15 cellular contexts compared by ENCODE assay signal in the genomic region with DNA sequence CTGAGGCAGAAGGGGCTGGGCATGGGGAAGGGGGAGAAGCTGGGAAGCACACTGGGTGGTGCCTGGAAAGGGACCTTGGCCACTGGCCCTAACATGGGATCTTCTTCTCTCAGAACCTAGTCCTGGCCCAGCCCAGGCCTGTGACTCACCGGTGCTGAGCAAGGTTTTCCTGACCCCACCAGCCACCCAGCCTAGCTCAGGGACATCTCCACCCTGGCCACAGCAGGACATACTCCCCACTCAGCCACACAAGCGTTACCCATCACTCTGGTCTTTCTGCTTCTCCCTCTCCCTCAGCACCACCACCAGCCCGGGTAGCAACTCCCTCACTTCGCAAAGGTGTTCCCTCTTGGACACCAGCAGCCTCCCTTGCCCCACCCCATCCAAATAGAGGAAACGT. TPM values are rescaled to one million over a fixed set of nuclear protein-coding genes. Genes with fewer than 3 reads are reported as not detected.
A peak's percentile ranks its signal among the peaks of the same experiment; 100 is the strongest.
DNase-seq lines count a peak whose midpoint lies in the region; ATAC-seq and TF ChIP-seq lines count a peak whose summit lies in the region.
"Had no signal": no experiment of that assay in that cellular context is flagged by ENCODE, and none has a peak within 500 bp of the region (broad histone marks: within the 10 kb centered on the region; RNA-seq: fewer than 3 reads in every experiment).

No MANE protein-coding gene starts in this region.

- ATAC-seq in left cardiac atrium: peak in 1 of 2 donors; percentile 58
- ATAC-seq in natural killer cell: no peak
- no peak for ATAC-seq in GM19397 (IDR thresholded peaks at IDR 0.05; ENCODE audit: unreplicated experiment)
- no peak for ATAC-seq in GM21390 (IDR thresholded peaks at IDR 0.05; ENCODE audit: unreplicated experiment)
- ATAC-seq: activated CD4-positive, alpha-beta T cell treated with anti-CD3 and anti-CD28 coated beads for 36 hours had no signal

- H3K27ac Mint-ChIP-seq in osteocyte (ENCODE audit: unreplicated experiment) (peak overlapping the region; percentile 61), natural killer cell (no peak overlapping the region)
- H3K27ac Mint-ChIP-seq: activated CD4-positive, alpha-beta T cell treated with anti-CD3 and anti-CD28 coated beads for 36 hours; activated T-cell treated with anti-CD3 and anti-CD28 coated beads, Interleukin-2, amount 50 U/mL, for 24 hours; CD4-positive, CD25-positive, alpha-beta regulatory T cell; neural progenitor cell had no signal

- H3K4me1 ChIP-seq in adrenal gland (replicated peaks in 1 of 2) (peaks cover 31 to 50% of the 10 kb centered on the region in 2 donors), urinary bladder (ENCODE audit: insufficient read depth) (no peaks in the 10 kb centered on the region)

- peak overlapping the region; percentile 11 to 94 (median 78) for H3K27ac ChIP-seq in adrenal gland
- H3K27ac ChIP-seq in urinary bladder (ENCODE audit: low read depth): peak overlapping the region; percentile 42
- H3K27ac ChIP-seq: neural progenitor cell had no signal

- H3K9me3 ChIP-seq in adrenal gland (replicated peaks in 1 of 3): no peaks in the 10 kb centered on the region

- TF ChIP-seq POLR2A in adrenal gland (IDR thresholded peaks at IDR 0.05): peak in 1 of 2 donors; percentile 30

- H3K27me3 Mint-ChIP-seq in osteocyte (ENCODE audit: unreplicated experiment) (no peaks in the 10 kb centered on the region), natural killer cell (ENCODE audit: low read depth in 2 of 2) (no peaks in the 10 kb centered on the region)
- H3K27me3 Mint-ChIP-seq: activated CD4-positive, alpha-beta T cell treated with anti-CD3 and anti-CD28 coated beads for 36 hours; CD4-positive, CD25-positive, alpha-beta regulatory T cell had no signal

- no peak for TF ChIP-seq CTCF in adrenal gland (IDR thresholded peaks at IDR 0.05)
- no peak for TF ChIP-seq CTCF in osteocyte (IDR thresholded peaks at IDR 0.05)
- TF ChIP-seq CTCF in natural killer cell (IDR thresholded peaks at IDR 0.05): no peak

- peaks cover 24% of the 10 kb centered on the region for H3K4me1 Mint-ChIP-seq in osteocyte (ENCODE audit: unreplicated experiment)
- H3K4me1 Mint-ChIP-seq in natural killer cell: no peaks in the 10 kb centered on the region
- H3K4me1 Mint-ChIP-seq: activated CD4-positive, alpha-beta T cell treated with anti-CD3 and anti-CD28 coated beads for 36 hours had no signal

- intact Hi-C loops in adrenal gland (cut with DNase I): loop anchor here in 1 of 2 donors (10.0 kb wide), 1 partner anchor 45 kb away; no protein-coding TSS in a partner anchor
- intact Hi-C loops in left cardiac atrium (cut with DNase I): no loop called here
- intact Hi-C loops in natural killer cell (cut with micrococcal nuclease): no loop called here

- no peak overlapping the region for H3K4me3 ChIP-seq in adrenal gland
- no peak overlapping the region for H3K4me3 ChIP-seq in urinary bladder (ENCODE audit: low read depth, low read length)
- H3K4me3 ChIP-seq: neural progenitor cell had no signal

- peaks cover 12% of the 10 kb centered on the region for H3K36me3 Mint-ChIP-seq in osteocyte (ENCODE audit: unreplicated experiment)
- no peaks in the 10 kb centered on the region for H3K36me3 Mint-ChIP-seq in natural killer cell
- H3K36me3 Mint-ChIP-seq: CD4-positive, CD25-positive, alpha-beta regulatory T cell; neural progenitor cell had no signal

- H3K36me3 ChIP-seq in adrenal gland (replicated peaks in 1 of 2): peaks cover 0 to 12% of the 10 kb centered on the region in 2 donors
- H3K36me3 ChIP-seq in urinary bladder (ENCODE audit: insufficient read depth): no peaks in the 10 kb centered on the region
- H3K36me3 ChIP-seq: neural progenitor cell had no signal

- no peak overlapping the region for H3K4me3 Mint-ChIP-seq in osteocyte (ENCODE audit: unreplicated experiment)
- no peak overlapping the region for H3K4me3 Mint-ChIP-seq in natural killer cell
- H3K4me3 Mint-ChIP-seq: activated CD4-positive, alpha-beta T cell treated with anti-CD3 and anti-CD28 coated beads for 36 hours; activated T-cell treated with anti-CD3 and anti-CD28 coated beads, Interleukin-2, amount 50 U/mL, for 24 hours; CD4-positive, CD25-positive, alpha-beta regulatory T cell had no signal

- 32 to 54% (median 45%) methylated on average over 5 of the region's 5 CpGs for WGBS in adrenal gland, 4 donors
- 56% methylated on average over 5 of the region's 5 CpGs for WGBS in urinary bladder

- no peaks in the 10 kb centered on the region for H3K9me3 Mint-ChIP-seq in osteocyte (ENCODE audit: unreplicated experiment)
- no peaks in the 10 kb centered on the region for H3K9me3 Mint-ChIP-seq in natural killer cell
- H3K9me3 Mint-ChIP-seq: activated T-cell treated with anti-CD3 and anti-CD28 coated beads, Interleukin-2, amount 50 U/mL, for 24 hours; CD4-positive, CD25-positive, alpha-beta regulatory T cell; neural progenitor cell had no signal

- H3K27me3 ChIP-seq in adrenal gland: no peaks in the 10 kb centered on the region

- DNase-seq in adrenal gland (peak; percentile 85 to 96 (median 91)), left cardiac atrium (peak; percentile 69), osteocyte (ENCODE audit: extremely low spot score, unreplicated experiment) (no peak), natural killer cell (no peak)
- DNase-seq: activated CD4-positive, alpha-beta T cell treated with anti-CD3 and anti-CD28 coated beads for 36 hours; activated T-cell treated with anti-CD3 and anti-CD28 coated beads, Interleukin-2, amount 50 U/mL, for 24 hours; CD4-positive, CD25-positive, alpha-beta regulatory T cell; foreskin melanocyte; GF-D8; NCI-H187 treated with DMSO at 0.1 percent for 48 hours; NCI-H69 had no signal

RNA-seq across cellular contexts. Expression of a gene that starts 22.8 kb away (rescaled TPM):
- total RNA-seq in adrenal gland (100 to 1,000 TPM; 238 to 341 (median 304) TPM), left cardiac atrium (100 to 1,000 TPM; 436 to 508 TPM), osteocyte (80.8 and 82.5 TPM in 2 replicates), urinary bladder (191 TPM), natural killer cell (1 to 10 TPM; 1.1 to 3.0 (median 2.1) TPM)
- polyA plus RNA-seq in adrenal gland (100 to 1,000 TPM in 2 of 3 donors, 10 to 100 TPM in 1; 46.7 to 123 (median 122) TPM), urinary bladder (576 TPM)
- polyA plus RNA-seq: CD4-positive, CD25-positive, alpha-beta regulatory T cell had no signal

Comparison
In these comparisons a context has a peak if more than half of its experiments do, and no peak if none do; other contexts are left out.
1. DNase-seq: peak in adrenal gland (7 of 7) and left cardiac atrium (single experiment); none in osteocyte (single experiment) and natural killer cell (single experiment).
2. RNA of a gene that starts 22.8 kb away (total RNA-seq): 436 to 508 TPM in left cardiac atrium, 238 to 341 TPM in adrenal gland, 191 TPM in urinary bladder (single experiment) and 80.8 to 82.5 TPM in osteocyte; 1.1 to 3.0 TPM in natural killer cell; every median in the first group is over 10 times any median in the second.